In the genomic region with DNA sequence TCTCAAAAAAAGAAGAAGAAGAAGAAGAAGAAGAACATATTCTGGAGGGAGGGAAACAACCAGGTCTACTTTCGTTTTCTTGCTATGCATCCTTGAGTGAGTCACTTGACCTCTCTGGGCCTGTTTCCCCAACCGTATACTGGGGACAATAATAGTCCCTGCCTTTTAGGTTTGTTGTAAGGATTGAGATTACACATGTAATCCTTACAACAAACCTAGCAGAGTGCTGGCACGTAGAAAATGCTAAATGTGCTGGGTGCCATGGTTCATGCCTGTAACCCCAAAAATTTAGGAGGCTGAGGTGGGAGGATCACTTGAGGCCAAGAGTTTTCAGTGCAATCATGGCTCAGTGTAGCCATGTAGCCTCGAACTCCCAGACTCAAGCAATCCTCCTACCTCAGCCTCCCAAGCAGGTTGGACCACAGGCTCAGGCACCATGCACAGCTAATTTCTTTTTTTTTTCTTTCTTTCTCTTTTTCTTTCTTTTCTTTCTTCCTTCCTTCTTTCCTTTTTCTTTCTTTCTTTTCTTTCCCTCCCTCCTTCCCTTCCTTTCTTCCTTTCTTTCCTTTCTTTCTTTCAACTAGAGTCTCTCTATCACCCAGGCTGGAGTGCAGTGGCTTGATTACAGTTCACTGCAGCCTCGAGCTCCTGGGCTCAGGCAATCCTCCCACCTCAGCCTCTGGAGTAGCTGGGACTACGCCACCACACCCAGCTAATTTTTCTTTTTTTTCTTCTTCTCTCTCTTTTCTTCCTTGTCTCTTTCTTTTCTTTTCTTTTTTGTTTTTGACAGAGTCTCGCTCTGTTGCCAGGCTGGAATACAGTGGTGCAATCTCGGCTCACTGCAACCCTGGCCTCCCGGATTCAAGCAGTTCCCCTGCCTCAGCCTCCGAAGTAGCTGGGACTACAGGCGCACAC, we compare ENCODE assay signal across 9 cellular contexts. TPM values are rescaled to one million over a fixed set of nuclear protein-coding genes. Genes with fewer than 3 reads are reported as not detected.
DNase-seq lines count a peak whose midpoint lies in the region; ATAC-seq and TF ChIP-seq lines count a peak whose summit lies in the region.
"Had no signal": no experiment of that assay in that cellular context is flagged by ENCODE, and none has a peak within 500 bp of the region (broad histone marks: within the 10 kb centered on the region; RNA-seq: fewer than 3 reads in every experiment).

No MANE protein-coding gene starts in this region.

- H3K9me3 Mint-ChIP-seq in activated CD4-positive, alpha-beta T cell treated with anti-CD3 and anti-CD28 coated beads, Interleukin-2, amount 10 ng/mL, durations not matched to agents 24 days and 14 days = peaks cover 3% of the 10 kb centered on the region
- H3K9me3 Mint-ChIP-seq in endodermal cell = no peaks in the 10 kb centered on the region

- POLR2A ChIA-PET in Panc1 (lab: Charles Lee) = interaction anchor here (0.5 to 0.7 kb wide), 5 partner anchors 15 to 923 kb away, joined by 3 to 11 read pairs (median 6); no protein-coding TSS in a partner anchor

- H3K79me2 ChIP-seq in smooth muscle cell (ENCODE audit: low read depth) = peaks cover 12% of the 10 kb centered on the region

- H3K4me3 ChIP-seq in Panc1 (ENCODE audit: low read depth in 2 of 2, low read length in 2 of 2) = no peak overlapping the region
- no peak overlapping the region for H3K4me3 ChIP-seq in endodermal cell (ENCODE audit: low read length)
- no peak overlapping the region for H3K4me3 ChIP-seq in smooth muscle cell
- H3K4me3 ChIP-seq in aorta (ENCODE audit: low read length in 2 of 2) = no peak overlapping the region

- H3K36me3 Mint-ChIP-seq in activated CD4-positive, alpha-beta T cell treated with anti-CD3 and anti-CD28 coated beads, Interleukin-2, amount 10 ng/mL, durations not matched to agents 24 days and 14 days (ENCODE audit: low read depth) = peaks cover 34% of the 10 kb centered on the region
- peaks cover 13% of the 10 kb centered on the region for H3K36me3 Mint-ChIP-seq in endodermal cell (ENCODE audit: low read depth)

- H3K4me2 ChIP-seq in smooth muscle cell = no peak overlapping the region

- in situ Hi-C loops in Panc1 (cut with HindIII; ENCODE audit: low pct_unique_long_range_greater_than_20kb, low sequenced_read_pairs) = no loop called here

- CTCF ChIA-PET in Panc1 (lab: Charles Lee) = interaction anchor here (0.7 kb wide), 1 partner anchor 38 kb away, joined by 3 read pairs; no protein-coding TSS in a partner anchor

- H3K4me1 Mint-ChIP-seq in activated CD4-positive, alpha-beta T cell treated with anti-CD3 and anti-CD28 coated beads, Interleukin-2, amount 10 ng/mL, durations not matched to agents 24 days and 14 days = peaks cover 42% of the 10 kb centered on the region
- peaks cover 7% of the 10 kb centered on the region for H3K4me1 Mint-ChIP-seq in endodermal cell

- peaks cover 29% of the 10 kb centered on the region for H3F3A ChIP-seq in smooth muscle cell (ENCODE audit: low read depth)

- H3K9ac ChIP-seq in endodermal cell (ENCODE audit: extremely low read depth, low read length, poor library complexity, severe bottlenecking) = no peak overlapping the region
- H3K9ac ChIP-seq in smooth muscle cell (ENCODE audit: low read depth) = no peak overlapping the region

- WGBS in endodermal cell (ENCODE audit: insufficient coverage in 1 of 2, insufficient read length in 1 of 2), 2 experiments = 89% methylated on average over 10 to 11 of the region's 11 CpGs
- WGBS in smooth muscle cell (ENCODE audit: low lambda C conversion rate) = 85% methylated on average over 11 of the region's 11 CpGs
- WGBS in aorta, 2 donors = 77 to 78% methylated on average over 11 of the region's 11 CpGs

- no peaks in the 10 kb centered on the region for H3K9me3 ChIP-seq in Panc1 (ENCODE audit: control insufficient read depth, insufficient read depth, low read depth, low read length)
- H3K9me3 ChIP-seq in endodermal cell (ENCODE audit: control insufficient read depth, low read length) = no peaks in the 10 kb centered on the region
- H3K9me3 ChIP-seq in smooth muscle cell (replicated peaks; ENCODE audit: low read depth) = no peaks in the 10 kb centered on the region
- no peaks in the 10 kb centered on the region for H3K9me3 ChIP-seq in aorta (ENCODE audit: control insufficient read depth, low read length)

- peak overlapping the region; percentile 100 for H3K4me3 Mint-ChIP-seq in activated CD4-positive, alpha-beta T cell treated with anti-CD3 and anti-CD28 coated beads, Interleukin-2, amount 10 ng/mL, durations not matched to agents 24 days and 14 days
- no peak overlapping the region for H3K4me3 Mint-ChIP-seq in endodermal cell

- peak; percentile 79 for DNase-seq in activated CD4-positive, alpha-beta T cell treated with anti-CD3 and anti-CD28 coated beads, Interleukin-2, amount 10 ng/mL, durations not matched to agents 24 days and 14 days
- DNase-seq in activated CD4-positive, alpha-beta T cell treated with anti-CD3 and anti-CD28 coated beads, Interleukin-2, amount 50 U/mL, for 4 hours = no peak
- no peak for DNase-seq in Panc1 (ENCODE audit: low read depth, low spot score)
- DNase-seq in endodermal cell = no peak
- no peak for DNase-seq in smooth muscle cell (lab: John Stamatoyannopoulos, UW; ENCODE audit: unreplicated experiment)
- no peak for DNase-seq in aorta
- DNase-seq in NK-92 treated with Interleukin-12 subunit alpha and Interleukin-12 subunit beta, amount 100 ng/mL, for 24 hours (lab: John Stamatoyannopoulos, UW) = no peak
- DNase-seq: head of caudate nucleus had no signal

- H3K27me3 ChIP-seq in Panc1 (ENCODE audit: control insufficient read depth, insufficient read depth, low read length) (no peaks in the 10 kb centered on the region), endodermal cell (ENCODE audit: control insufficient read depth, insufficient read depth, low read length, poor library complexity, severe bottlenecking) (no peaks in the 10 kb centered on the region), smooth muscle cell (ENCODE audit: low read depth) (no peaks in the 10 kb centered on the region), aorta (ENCODE audit: control insufficient read depth in 1 of 2, insufficient read depth in 2 of 2, low read length in 1 of 2) (peaks cover 0 to 3% of the 10 kb centered on the region in 2 donors)

- H4K20me1 ChIP-seq in smooth muscle cell (ENCODE audit: low read depth) = peaks cover 25% of the 10 kb centered on the region

- no peak for TF ChIP-seq CTCF in Panc1 (IDR thresholded peaks at IDR 0.05)
- no peak for TF ChIP-seq CTCF in endodermal cell (conservative IDR thresholded peaks at IDR 0.05)
- TF ChIP-seq CTCF in smooth muscle cell (IDR thresholded peaks at IDR 0.05; ENCODE audit: borderline replicate concordance, insufficient read depth, poor library complexity, severe bottlenecking) = no peak

- H3K4me1 ChIP-seq in Panc1 (ENCODE audit: control insufficient read depth, insufficient read depth, low read length) = peaks cover 29% of the 10 kb centered on the region
- H3K4me1 ChIP-seq in endodermal cell (ENCODE audit: control insufficient read depth, insufficient read depth, low read length) = peaks cover 7% of the 10 kb centered on the region
- peaks cover 9% of the 10 kb centered on the region for H3K4me1 ChIP-seq in smooth muscle cell (ENCODE audit: low read depth)
- no peaks in the 10 kb centered on the region for H3K4me1 ChIP-seq in aorta (ENCODE audit: control insufficient read depth in 1 of 2, insufficient read depth in 2 of 2, low read length in 2 of 2)

- no peak overlapping the region for H2AFZ ChIP-seq in smooth muscle cell (ENCODE audit: low read depth)

- H3K27ac Mint-ChIP-seq in activated CD4-positive, alpha-beta T cell treated with anti-CD3 and anti-CD28 coated beads, Interleukin-2, amount 10 ng/mL, durations not matched to agents 24 days and 14 days = peak overlapping the region; percentile 99
- H3K27ac Mint-ChIP-seq in endodermal cell = peak overlapping the region; percentile 28

- H3K27me3 Mint-ChIP-seq in activated CD4-positive, alpha-beta T cell treated with anti-CD3 and anti-CD28 coated beads, Interleukin-2, amount 10 ng/mL, durations not matched to agents 24 days and 14 days = peaks cover 2% of the 10 kb centered on the region
- H3K27me3 Mint-ChIP-seq in endodermal cell (ENCODE audit: insufficient read depth) = no peaks in the 10 kb centered on the region

- H3K36me3 ChIP-seq in Panc1 (ENCODE audit: control insufficient read depth, insufficient read depth, low read length) (peaks cover 4% of the 10 kb centered on the region; the same call in 1 of the 2 replicates), endodermal cell (ENCODE audit: control insufficient read depth, insufficient read depth, low read length) (no peaks in the 10 kb centered on the region), smooth muscle cell (ENCODE audit: low read depth) (no peaks in the 10 kb centered on the region), aorta (ENCODE audit: control insufficient read depth in 1 of 2, insufficient read depth in 2 of 2, low read length in 1 of 2) (no peaks in the 10 kb centered on the region)

- intact Hi-C loops in activated CD4-positive, alpha-beta T cell treated with anti-CD3 and anti-CD28 coated beads, Interleukin-2, amount 10 ng/mL, durations not matched to agents 24 days and 14 days (cut with micrococcal nuclease) = loop anchor here (2.0 kb wide), 1 partner anchor 364 kb away; no protein-coding TSS in a partner anchor
- intact Hi-C loops in Panc1 (cut with micrococcal nuclease; ENCODE audit: unreplicated experiment) (no loop called here), aorta (cut with DNase I) (no loop called here)

- no TSS peak for BruUV-seq in Panc1 (replicated peaks; lab: Mats Ljungman, UMichigan)

- ATAC-seq in Panc1 (no peak), aorta (ENCODE audit: low FRiP score) (no peak), GM21825 (IDR thresholded peaks at IDR 0.05; ENCODE audit: unreplicated experiment) (no peak)

- H3K27ac ChIP-seq in Panc1 (ENCODE audit: low read length) = peak overlapping the region; percentile 96
- H3K27ac ChIP-seq in endodermal cell (ENCODE audit: low read depth, low read length) = no peak overlapping the region
- H3K27ac ChIP-seq in smooth muscle cell (ENCODE audit: low read depth) = peak overlapping the region; percentile 39
- H3K27ac ChIP-seq in aorta (ENCODE audit: low read depth in 1 of 2, low read length in 2 of 2) = no peak overlapping the region

RNA-seq across cellular contexts. Expression of gene IER2, which starts 7.0 kb away (rescaled TPM):
- 161 TPM in 2 replicates for total RNA-seq in activated CD4-positive, alpha-beta T cell treated with anti-CD3 and anti-CD28 coated beads, Interleukin-2, amount 10 ng/mL, durations not matched to agents 24 days and 14 days
- total RNA-seq in Panc1 (2021; ENCODE audit: unreplicated experiment) = 80.4 TPM
- 81.1 TPM for polyA plus RNA-seq in Panc1 (2012; ENCODE audit: insufficient read length)
- 10 to 100 TPM; 55.3 to 66.6 TPM for total RNA-seq in endodermal cell
- 51.9 TPM for polyA plus RNA-seq in endodermal cell (2013, experiment 1 of 2)
- polyA plus RNA-seq in endodermal cell (2013, experiment 2 of 2) = 52.6 TPM
- 113 and 118 TPM in 2 replicates for total RNA-seq in smooth muscle cell
- polyA plus RNA-seq in smooth muscle cell = 732 and 766 TPM in 2 replicates
- 100 to 1,000 TPM; 143 to 239 TPM for total RNA-seq in aorta
- 100 to 1,000 TPM in 1 of 2 donors, 10 to 100 TPM in 1; 39.7 to 269 TPM for polyA plus RNA-seq in aorta

RNA-seq across cellular contexts. Expression of gene STX10, which starts 7.0 kb away (rescaled TPM):
- 66.2 and 73.5 TPM in 2 replicates for total RNA-seq in activated CD4-positive, alpha-beta T cell treated with anti-CD3 and anti-CD28 coated beads, Interleukin-2, amount 10 ng/mL, durations not matched to agents 24 days and 14 days
- total RNA-seq in Panc1 (2021; ENCODE audit: unreplicated experiment) (43.6 TPM), endodermal cell (10 to 100 TPM; 30.8 to 34.8 TPM), smooth muscle cell (37.6 and 59.6 TPM in 2 replicates), aorta (10 to 100 TPM; 33.0 to 47.4 TPM)
- polyA plus RNA-seq in Panc1 (2012; ENCODE audit: insufficient read length) = 108 TPM
- 44.8 TPM for polyA plus RNA-seq in endodermal cell (2013, experiment 1 of 2)
- polyA plus RNA-seq in endodermal cell (2013, experiment 2 of 2) = 42.4 TPM
- polyA plus RNA-seq in smooth muscle cell (69.1 and 83.1 TPM in 2 replicates), aorta (100 to 1,000 TPM in 1 of 2 donors, 10 to 100 TPM in 1; 70.5 to 105 TPM)

RNA-seq across cellular contexts. Expression of gene NACC1, which starts 39.2 kb away (rescaled TPM):
- 118 and 121 TPM in 2 replicates for total RNA-seq in activated CD4-positive, alpha-beta T cell treated with anti-CD3 and anti-CD28 coated beads, Interleukin-2, amount 10 ng/mL, durations not matched to agents 24 days and 14 days
- total RNA-seq in Panc1 (2021; ENCODE audit: unreplicated experiment) (129 TPM), endodermal cell (100 to 1,000 TPM; 164 to 172 TPM), smooth muscle cell (34.1 and 44.6 TPM in 2 replicates), aorta (10 to 100 TPM; 26.0 to 37.4 TPM)
- 97.8 TPM for polyA plus RNA-seq in Panc1 (2012; ENCODE audit: insufficient read length)
- 61.1 TPM for polyA plus RNA-seq in endodermal cell (2013, experiment 1 of 2)
- 53.8 TPM for polyA plus RNA-seq in endodermal cell (2013, experiment 2 of 2)
- polyA plus RNA-seq in smooth muscle cell (9.9 and 12.8 TPM in 2 replicates), aorta (1 to 10 TPM; 5.0 to 7.8 TPM)

RNA-seq across cellular contexts. Expression of gene TRMT1, which starts 40.7 kb away (rescaled TPM):
- total RNA-seq in activated CD4-positive, alpha-beta T cell treated with anti-CD3 and anti-CD28 coated beads, Interleukin-2, amount 10 ng/mL, durations not matched to agents 24 days and 14 days = 153 and 155 TPM in 2 replicates
- total RNA-seq in Panc1 (2021; ENCODE audit: unreplicated experiment) = 52.0 TPM
- 41.4 TPM for polyA plus RNA-seq in Panc1 (2012; ENCODE audit: insufficient read length)
- 10 to 100 TPM; 51.3 to 66.2 TPM for total RNA-seq in endodermal cell
- polyA plus RNA-seq in endodermal cell (2013, experiment 1 of 2) = 37.5 TPM
- polyA plus RNA-seq in endodermal cell (2013, experiment 2 of 2) = 35.3 TPM
- total RNA-seq in smooth muscle cell = 19.1 and 21.9 TPM in 2 replicates
- 37.4 and 44.3 TPM in 2 replicates for polyA plus RNA-seq in smooth muscle cell
- 10 to 100 TPM; 23.9 to 26.5 TPM for total RNA-seq in aorta
- polyA plus RNA-seq in aorta = 10 to 100 TPM; 17.9 to 62.2 TPM

RNA-seq across cellular contexts. Expression of gene LYL1, which starts 54.6 kb away (rescaled TPM):
- total RNA-seq in activated CD4-positive, alpha-beta T cell treated with anti-CD3 and anti-CD28 coated beads, Interleukin-2, amount 10 ng/mL, durations not matched to agents 24 days and 14 days = 2.1 and 2.4 TPM in 2 replicates
- total RNA-seq in Panc1 (2021; ENCODE audit: unreplicated experiment) (0.23 TPM), endodermal cell (1 to 10 TPM; 1.9 to 2.0 TPM), smooth muscle cell (2.2 and 2.8 TPM in 2 replicates), aorta (10 to 100 TPM in 1 of 2 donors, 1 to 10 TPM in 1; 8.7 to 28.6 TPM)
- polyA plus RNA-seq in Panc1 (2012; ENCODE audit: insufficient read length) = 0.48 TPM
- 1.00 TPM for polyA plus RNA-seq in endodermal cell (2013, experiment 1 of 2)
- polyA plus RNA-seq in endodermal cell (2013, experiment 2 of 2) = 1.1 TPM
- polyA plus RNA-seq in smooth muscle cell (2.1 and 3.2 TPM in 2 replicates), aorta (1 to 10 TPM; 7.3 to 9.3 TPM)

Comparison
In these comparisons a context has a peak if more than half of its experiments do, and no peak if none do; other contexts are left out.
1. H3K27ac ChIP-seq: peak in Panc1 (single experiment) and smooth muscle cell (single experiment); none in endodermal cell (single experiment) and aorta (0 of 2).